In genomic region chrX:40109288-40110008, GRCh38 we compare ENCODE assay signal across 8 cellular contexts. TPM values are rescaled to one million over a fixed set of nuclear protein-coding genes. Genes with fewer than 3 reads are reported as not detected.
A peak's percentile ranks its signal among the peaks of the same experiment; 100 is the strongest.
DNase-seq lines count a peak whose midpoint lies in the region; FAIRE-seq and TF ChIP-seq lines count a peak whose summit lies in the region.

No MANE protein-coding gene starts in this region.

- FAIRE-seq in small intestine (lab: Jason Lieb, UNC): no peak

- intact Hi-C loops in ascending aorta (cut with DNase I): loop anchor here (2.0 to 10.0 kb wide), 3 partner anchors 21 to 465 kb away; no protein-coding TSS in a partner anchor

- H3K4me3 ChIP-seq in ascending aorta: peak overlapping the region; percentile 68 to 71
- H3K4me3 ChIP-seq in small intestine (ENCODE audit: low read depth in 1 of 2, low read length in 2 of 2): peak overlapping the region; percentile 41 to 68

- peak overlapping the region; percentile 83 to 96 for H3K27ac ChIP-seq in ascending aorta
- peak overlapping the region; percentile 90 to 93 for H3K27ac ChIP-seq in small intestine (ENCODE audit: low read depth in 1 of 2, low read length in 1 of 2)

- DNase-seq in NCI-H2029 (lab: John Stamatoyannopoulos, UW) (peak; percentile 56), NCI-H2029 treated with DMSO at 0.1 percent for 48 hours (lab: John Stamatoyannopoulos, UW) (no peak), NAMALWA (ENCODE audit: low spot score) (peak; percentile 39), ascending aorta (ENCODE audit: low spot score in 2 of 2) (no peak), iPS-NIHi11 (ENCODE audit: low spot score) (peak; percentile 42), small intestine (no peak), hepatic stellate cell (ENCODE audit: low spot score) (no peak), globus pallidus (ENCODE audit: low spot score) (no peak)

- H3K36me3 ChIP-seq in ascending aorta (no peaks in the 10 kb centered on the region), small intestine (ENCODE audit: control insufficient read depth in 2 of 2, insufficient read depth in 2 of 2, low read length in 2 of 2) (no peaks in the 10 kb centered on the region)

- H3K9me3 ChIP-seq in ascending aorta (no peaks in the 10 kb centered on the region), small intestine (ENCODE audit: control insufficient read depth, low read depth) (no peaks in the 10 kb centered on the region)

- TF ChIP-seq CTCF in ascending aorta (IDR thresholded peaks at IDR 0.05): no peak

- H3K4me1 ChIP-seq in ascending aorta (peaks cover 5 to 17% of the 10 kb centered on the region in 2 donors), small intestine (ENCODE audit: control insufficient read depth in 2 of 2, insufficient read depth in 1 of 2, low read depth in 1 of 2, low read length in 1 of 2) (no peaks in the 10 kb centered on the region)

- no peaks in the 10 kb centered on the region for H3K27me3 ChIP-seq in ascending aorta
- peaks cover 0 to 3% of the 10 kb centered on the region in 2 donors for H3K27me3 ChIP-seq in small intestine (ENCODE audit: control insufficient read depth in 2 of 2, insufficient read depth in 2 of 2, low read length in 2 of 2)

- 1 to 8% (median 5%) methylated on average over 33 to 83 of the region's 84 CpGs for WGBS in small intestine, 3 donors

RNA-seq across cellular contexts. Expression of gene BCOR, which starts 11.7 kb away (rescaled TPM):
- total RNA-seq in ascending aorta: 26.7 TPM
- polyA plus RNA-seq in small intestine: 10 to 100 TPM in 1 of 3 donors, 1 to 10 TPM in 2; 5.1 to 10.4 (median 6.5) TPM

Comparison
In these comparisons a context has a peak if more than half of its experiments do, and no peak if none do; other contexts are left out.
1. DNase-seq: peak in NCI-H2029 (single experiment), NAMALWA (single experiment) and iPS-NIHi11 (single experiment); none in NCI-H2029 treated with DMSO at 0.1 percent for 48 hours (single experiment), ascending aorta (0 of 2), small intestine (single experiment), hepatic stellate cell (single experiment) and globus pallidus (single experiment).